Comparison of ENCODE assay signal across 22 cellular contexts in genomic region chr1:174405219-174405618, GRCh38. TPM values are rescaled to one million over a fixed set of nuclear protein-coding genes. Genes with fewer than 3 reads are reported as not detected.
DNase-seq lines count a peak whose midpoint lies in the region; ATAC-seq and TF ChIP-seq lines count a peak whose summit lies in the region.
"Had no signal": no experiment of that assay in that cellular context is flagged by ENCODE, and none has a peak within 500 bp of the region (broad histone marks: within the 10 kb centered on the region; RNA-seq: fewer than 3 reads in every experiment).

No MANE protein-coding gene starts in this region.

- H3K9me3 ChIP-seq in SK-N-SH = no peaks in the 10 kb centered on the region
- H3K9me3 ChIP-seq in PC-3 (ENCODE audit: low read length) = no peaks in the 10 kb centered on the region
- no peaks in the 10 kb centered on the region for H3K9me3 ChIP-seq in left lung
- H3K9me3 ChIP-seq: BE2C had no signal

- H3F3A ChIP-seq in SK-N-SH (replicated peaks; ENCODE audit: insufficient read depth) (no peaks in the 10 kb centered on the region), PC-3 (ENCODE audit: low read length, unreplicated experiment) (no peaks in the 10 kb centered on the region)

- H4K20me1 ChIP-seq in SK-N-SH (ENCODE audit: insufficient read depth) (no peaks in the 10 kb centered on the region), PC-3 (ENCODE audit: low read length) (peaks cover 3% of the 10 kb centered on the region; the same call in 1 of the 2 replicates)

- CTCF ChIA-PET in SK-N-SH (lab: Yijun Ruan, JAX) = no interaction called here
- CTCF ChIA-PET in PC-3 (lab: Charles Lee) = no interaction called here

- DNase-seq in SK-N-SH (no peak), PC-3 (peak; percentile 30), caudate nucleus (lab: John Stamatoyannopoulos, UW) (peak in 1 of 61 donors; percentile 21), left lung (no peak), T-helper 9 cell (no peak)
- DNase-seq: 8988T; BE2C; CD4-positive, CD25-positive, alpha-beta regulatory T cell; COR-L47; DMS153; EL; GOT3; NCI-H1092 treated with DMSO at 0.1 percent for 48 hours; NCI-H146; NCI-H510A treated with DMSO at 0.1 percent for 48 hours; Right ventricle myocardium superior had no signal

- H3K79me2 ChIP-seq in SK-N-SH (ENCODE audit: insufficient read depth) = no peaks in the 10 kb centered on the region
- H3K79me2 ChIP-seq in PC-3 (ENCODE audit: low read length) = no peaks in the 10 kb centered on the region

- no peak for TF ChIP-seq EP300 in SK-N-SH (IDR thresholded peaks at IDR 0.05; ENCODE audit: borderline replicate concordance in 1 of 2, low read depth in 1 of 2, low read length in 1 of 2)

- H3K4me2 ChIP-seq in SK-N-SH = no peak overlapping the region
- H3K4me2 ChIP-seq in PC-3 (ENCODE audit: low read length) = no peak overlapping the region

- no peak overlapping the region for H3K27ac ChIP-seq in SK-N-SH (ENCODE audit: low read depth in 2 of 2, low read length in 1 of 2)
- no peak overlapping the region for H3K27ac ChIP-seq in PC-3 (ENCODE audit: low read length)
- peak overlapping the region; percentile 53 for H3K27ac ChIP-seq in caudate nucleus (ENCODE audit: low read depth, low read length)
- no peak overlapping the region for H3K27ac ChIP-seq in left lung
- H3K27ac ChIP-seq: SK-N-MC had no signal

- H3K9me2 ChIP-seq in SK-N-SH (no peaks in the 10 kb centered on the region), PC-3 (replicated peaks; ENCODE audit: low read length) (no peaks in the 10 kb centered on the region)

- no TSS peak for BruUV-seq in PC-3 (replicated peaks; lab: Mats Ljungman, UMichigan)

- ATAC-seq in SK-N-SH treated with all-trans-retinoic acid at 6 μM for 48 hours (peak; percentile 18; the same call in 2 of the 3 replicates), PC-3 (peak; percentile 87), left lung (no peak), HG02981 (IDR thresholded peaks at IDR 0.05; ENCODE audit: unreplicated experiment) (no peak), GM21390 (IDR thresholded peaks at IDR 0.05; ENCODE audit: unreplicated experiment) (no peak)
- ATAC-seq: K562, Panc1 had no signal

- H3K27me3 ChIP-seq in SK-N-SH (ENCODE audit: insufficient read depth) (no peaks in the 10 kb centered on the region), PC-3 (ENCODE audit: low read length) (no peaks in the 10 kb centered on the region), left lung (no peaks in the 10 kb centered on the region)
- H3K27me3 ChIP-seq: BE2C had no signal

- H3K4me1 ChIP-seq in SK-N-SH (ENCODE audit: control insufficient read depth in 1 of 2, insufficient read depth in 2 of 2, low read depth in 1 of 2, low read length in 1 of 2) (no peaks in the 10 kb centered on the region; a peak in 1 of 4 replicates), PC-3 (ENCODE audit: insufficient read depth, low read length) (peaks cover 10% of the 10 kb centered on the region), left lung (no peaks in the 10 kb centered on the region)

- H2AFZ ChIP-seq in SK-N-SH (ENCODE audit: low read depth) (no peak overlapping the region), PC-3 (ENCODE audit: low read length) (no peak overlapping the region)

- H3K4me3 ChIP-seq in SK-N-SH (ENCODE audit: low read depth in 2 of 2, low read length in 1 of 2) = no peak overlapping the region
- H3K4me3 ChIP-seq in PC-3 (ENCODE audit: low read length) = no peak overlapping the region
- H3K4me3 ChIP-seq in left lung = no peak overlapping the region
- H3K4me3 ChIP-seq: K562, SK-N-MC had no signal

- POLR2A ChIA-PET in SK-N-SH (lab: Yijun Ruan, JAX) (no interaction called here), PC-3 (lab: Charles Lee; ENCODE audit: unreplicated experiment) (no interaction called here)

- no peak overlapping the region for H3K9ac ChIP-seq in SK-N-SH
- no peak overlapping the region for H3K9ac ChIP-seq in PC-3 (ENCODE audit: low read length)

- TF ChIP-seq CTCF in SK-N-SH (IDR thresholded peaks at IDR 0.05) (no peak), PC-3 (conservative IDR thresholded peaks at IDR 0.05; ENCODE audit: low read depth, low read length) (no peak), left lung (IDR thresholded peaks at IDR 0.05) (no peak)

- WGBS in SK-N-SH (ENCODE audit: low lambda C conversion rate) = 91% methylated on average over 1 of the region's 1 CpG

- intact Hi-C loops in PC-3 (cut with micrococcal nuclease) (no loop called here), left lung (cut with DNase I) (no loop called here)

- TF ChIP-seq RAD21 in SK-N-SH (IDR thresholded peaks at IDR 0.05; ENCODE audit: low read length) = no peak

- H3K36me3 ChIP-seq in SK-N-SH (replicated peaks in 1 of 2; ENCODE audit: control insufficient read depth in 1 of 2, insufficient read depth in 2 of 2, low read length in 1 of 2) (no peaks in the 10 kb centered on the region), PC-3 (ENCODE audit: low read depth, low read length) (no peaks in the 10 kb centered on the region), left lung (no peaks in the 10 kb centered on the region)
- H3K36me3 ChIP-seq: BE2C had no signal

TF ChIP-seq in SK-N-SH treated with all-trans-retinoic acid at 6 μM for 48 hours, 23 proteins besides CTCF, POLR2A, EP300 and RAD21:
- no peak for TF ChIP-seq PATZ1 (CRISPR knock-in tag; IDR thresholded peaks at IDR 0.05; ENCODE audit: borderline replicate concordance)
- TF ChIP-seq PPARA (CRISPR knock-in tag; IDR thresholded peaks at IDR 0.05; ENCODE audit: borderline replicate concordance) = no peak

TF ChIP-seq in SK-N-SH, 30 proteins besides CTCF, POLR2A, EP300 and RAD21 (continues in another document):
- TF ChIP-seq NFIC (IDR thresholded peaks at IDR 0.05; ENCODE audit: borderline replicate concordance) (no peak), SMC3 (IDR thresholded peaks at IDR 0.05; ENCODE audit: low read depth, low read length) (no peak), MEF2A (IDR thresholded peaks at IDR 0.05; ENCODE audit: borderline replicate concordance, low read depth) (no peak), POLR2AphosphoS5 (IDR thresholded peaks at IDR 0.05; ENCODE audit: low read depth, low read length) (no peak), ZBTB33 (IDR thresholded peaks at IDR 0.05; ENCODE audit: borderline replicate concordance, low read depth) (no peak), USF1 (IDR thresholded peaks at IDR 0.05; ENCODE audit: borderline replicate concordance, low read depth) (no peak), FOXJ3 (CRISPR knock-in tag; IDR thresholded peaks at IDR 0.05) (no peak), NRF1 (IDR thresholded peaks at IDR 0.05; ENCODE audit: low read depth, low read length) (no peak), RCOR1 (IDR thresholded peaks at IDR 0.05; ENCODE audit: low read length) (no peak), IRF3 (IDR thresholded peaks at IDR 0.05; ENCODE audit: low read depth, low read length) (no peak), TAF1 (IDR thresholded peaks at IDR 0.05; ENCODE audit: borderline replicate concordance, low read depth, low read length) (no peak), MXI1 (IDR thresholded peaks at IDR 0.05; ENCODE audit: low read depth, low read length) (no peak), CHD2 (IDR thresholded peaks at IDR 0.05; ENCODE audit: low read length, partially characterized antibody) (no peak), EZH2phosphoT487 (IDR thresholded peaks at IDR 0.05; ENCODE audit: borderline replicate concordance, low read depth) (no peak), JUND (IDR thresholded peaks at IDR 0.05) (no peak), ELF1 (IDR thresholded peaks at IDR 0.05) (no peak), GATA2 (CRISPR knock-in tag; IDR thresholded peaks at IDR 0.05) (no peak), FOXM1 (IDR thresholded peaks at IDR 0.05; ENCODE audit: low read depth) (no peak)

RNA-seq across cellular contexts. Expression of gene GPR52, which starts 42.5 kb away (rescaled TPM):
- 0.08 TPM in 1 of 2 replicates, not detected in the other for polyA plus RNA-seq in SK-N-SH (2012; rRNA removed)
- polyA plus RNA-seq in SK-N-SH (2012; cell fraction: cytosol; rRNA removed) = not detected in 2 replicates
- 0.08 and 0.27 TPM in 2 replicates for polyA plus RNA-seq in SK-N-SH (2012; cell fraction: nucleus; rRNA removed)
- total RNA-seq in PC-3 (2014; rRNA removed) (0.44 and 3.6 TPM in 2 replicates), left lung (1 to 10 TPM; 2.1 to 2.7 TPM)
- polyA plus RNA-seq: CD4-positive, CD25-positive, alpha-beta regulatory T cell had no signal

Comparison
In these comparisons a context has a peak if more than half of its experiments do, and no peak if none do; other contexts are left out.
1. ATAC-seq: peak in SK-N-SH treated with all-trans-retinoic acid at 6 μM for 48 hours (single experiment) and PC-3 (single experiment); none in left lung (single experiment), HG02981 (single experiment) and GM21390 (single experiment).